ENCODE assay signal across 1 cellular context in the genomic region with DNA sequence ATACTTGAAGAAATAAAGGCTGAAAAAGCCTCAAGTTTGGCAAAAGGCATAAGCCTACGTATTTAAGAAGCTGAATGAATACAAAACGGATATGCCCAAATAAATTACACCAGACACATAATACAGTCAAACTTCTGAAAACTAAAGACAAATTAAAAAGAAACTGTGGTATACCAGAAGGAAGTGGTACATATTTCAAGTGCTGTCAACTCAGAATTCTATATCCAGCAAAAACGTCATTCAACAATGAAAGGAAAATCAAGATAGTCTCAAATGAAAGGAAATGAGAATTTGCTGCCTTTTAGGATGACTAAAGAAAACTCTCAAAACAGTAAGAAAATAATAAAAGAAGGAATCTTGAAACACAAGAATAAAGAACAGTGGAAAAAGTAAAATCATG.
TF ChIP-seq lines count a peak whose summit lies in the region.

No MANE protein-coding gene starts in this region.

TF ChIP-seq in GM23338, 12 proteins besides CTCF, POLR2A, EP300 and RAD21 (continued from another document):
- TF ChIP-seq, protein P1, sequence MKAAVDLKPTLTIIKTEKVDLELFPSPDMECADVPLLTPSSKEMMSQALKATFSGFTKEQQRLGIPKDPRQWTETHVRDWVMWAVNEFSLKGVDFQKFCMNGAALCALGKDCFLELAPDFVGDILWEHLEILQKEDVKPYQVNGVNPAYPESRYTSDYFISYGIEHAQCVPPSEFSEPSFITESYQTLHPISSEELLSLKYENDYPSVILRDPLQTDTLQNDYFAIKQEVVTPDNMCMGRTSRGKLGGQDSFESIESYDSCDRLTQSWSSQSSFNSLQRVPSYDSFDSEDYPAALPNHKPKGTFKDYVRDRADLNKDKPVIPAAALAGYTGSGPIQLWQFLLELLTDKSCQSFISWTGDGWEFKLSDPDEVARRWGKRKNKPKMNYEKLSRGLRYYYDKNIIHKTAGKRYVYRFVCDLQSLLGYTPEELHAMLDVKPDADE (IDR thresholded peaks at IDR 0.05), result no peak
- TF ChIP-seq EZH2phosphoT487 (IDR thresholded peaks at IDR 0.05; ENCODE audit: unreplicated experiment), result no peak
- TF ChIP-seq ZNF331 (CRISPR knock-in tag; IDR thresholded peaks at IDR 0.05; ENCODE audit: low read depth), result no peak
- TF ChIP-seq JUNB (IDR thresholded peaks at IDR 0.05; ENCODE audit: unreplicated experiment), result no peak
- no peak for TF ChIP-seq STAT1 (IDR thresholded peaks at IDR 0.05; ENCODE audit: unreplicated experiment)
- TF ChIP-seq, protein P2, sequence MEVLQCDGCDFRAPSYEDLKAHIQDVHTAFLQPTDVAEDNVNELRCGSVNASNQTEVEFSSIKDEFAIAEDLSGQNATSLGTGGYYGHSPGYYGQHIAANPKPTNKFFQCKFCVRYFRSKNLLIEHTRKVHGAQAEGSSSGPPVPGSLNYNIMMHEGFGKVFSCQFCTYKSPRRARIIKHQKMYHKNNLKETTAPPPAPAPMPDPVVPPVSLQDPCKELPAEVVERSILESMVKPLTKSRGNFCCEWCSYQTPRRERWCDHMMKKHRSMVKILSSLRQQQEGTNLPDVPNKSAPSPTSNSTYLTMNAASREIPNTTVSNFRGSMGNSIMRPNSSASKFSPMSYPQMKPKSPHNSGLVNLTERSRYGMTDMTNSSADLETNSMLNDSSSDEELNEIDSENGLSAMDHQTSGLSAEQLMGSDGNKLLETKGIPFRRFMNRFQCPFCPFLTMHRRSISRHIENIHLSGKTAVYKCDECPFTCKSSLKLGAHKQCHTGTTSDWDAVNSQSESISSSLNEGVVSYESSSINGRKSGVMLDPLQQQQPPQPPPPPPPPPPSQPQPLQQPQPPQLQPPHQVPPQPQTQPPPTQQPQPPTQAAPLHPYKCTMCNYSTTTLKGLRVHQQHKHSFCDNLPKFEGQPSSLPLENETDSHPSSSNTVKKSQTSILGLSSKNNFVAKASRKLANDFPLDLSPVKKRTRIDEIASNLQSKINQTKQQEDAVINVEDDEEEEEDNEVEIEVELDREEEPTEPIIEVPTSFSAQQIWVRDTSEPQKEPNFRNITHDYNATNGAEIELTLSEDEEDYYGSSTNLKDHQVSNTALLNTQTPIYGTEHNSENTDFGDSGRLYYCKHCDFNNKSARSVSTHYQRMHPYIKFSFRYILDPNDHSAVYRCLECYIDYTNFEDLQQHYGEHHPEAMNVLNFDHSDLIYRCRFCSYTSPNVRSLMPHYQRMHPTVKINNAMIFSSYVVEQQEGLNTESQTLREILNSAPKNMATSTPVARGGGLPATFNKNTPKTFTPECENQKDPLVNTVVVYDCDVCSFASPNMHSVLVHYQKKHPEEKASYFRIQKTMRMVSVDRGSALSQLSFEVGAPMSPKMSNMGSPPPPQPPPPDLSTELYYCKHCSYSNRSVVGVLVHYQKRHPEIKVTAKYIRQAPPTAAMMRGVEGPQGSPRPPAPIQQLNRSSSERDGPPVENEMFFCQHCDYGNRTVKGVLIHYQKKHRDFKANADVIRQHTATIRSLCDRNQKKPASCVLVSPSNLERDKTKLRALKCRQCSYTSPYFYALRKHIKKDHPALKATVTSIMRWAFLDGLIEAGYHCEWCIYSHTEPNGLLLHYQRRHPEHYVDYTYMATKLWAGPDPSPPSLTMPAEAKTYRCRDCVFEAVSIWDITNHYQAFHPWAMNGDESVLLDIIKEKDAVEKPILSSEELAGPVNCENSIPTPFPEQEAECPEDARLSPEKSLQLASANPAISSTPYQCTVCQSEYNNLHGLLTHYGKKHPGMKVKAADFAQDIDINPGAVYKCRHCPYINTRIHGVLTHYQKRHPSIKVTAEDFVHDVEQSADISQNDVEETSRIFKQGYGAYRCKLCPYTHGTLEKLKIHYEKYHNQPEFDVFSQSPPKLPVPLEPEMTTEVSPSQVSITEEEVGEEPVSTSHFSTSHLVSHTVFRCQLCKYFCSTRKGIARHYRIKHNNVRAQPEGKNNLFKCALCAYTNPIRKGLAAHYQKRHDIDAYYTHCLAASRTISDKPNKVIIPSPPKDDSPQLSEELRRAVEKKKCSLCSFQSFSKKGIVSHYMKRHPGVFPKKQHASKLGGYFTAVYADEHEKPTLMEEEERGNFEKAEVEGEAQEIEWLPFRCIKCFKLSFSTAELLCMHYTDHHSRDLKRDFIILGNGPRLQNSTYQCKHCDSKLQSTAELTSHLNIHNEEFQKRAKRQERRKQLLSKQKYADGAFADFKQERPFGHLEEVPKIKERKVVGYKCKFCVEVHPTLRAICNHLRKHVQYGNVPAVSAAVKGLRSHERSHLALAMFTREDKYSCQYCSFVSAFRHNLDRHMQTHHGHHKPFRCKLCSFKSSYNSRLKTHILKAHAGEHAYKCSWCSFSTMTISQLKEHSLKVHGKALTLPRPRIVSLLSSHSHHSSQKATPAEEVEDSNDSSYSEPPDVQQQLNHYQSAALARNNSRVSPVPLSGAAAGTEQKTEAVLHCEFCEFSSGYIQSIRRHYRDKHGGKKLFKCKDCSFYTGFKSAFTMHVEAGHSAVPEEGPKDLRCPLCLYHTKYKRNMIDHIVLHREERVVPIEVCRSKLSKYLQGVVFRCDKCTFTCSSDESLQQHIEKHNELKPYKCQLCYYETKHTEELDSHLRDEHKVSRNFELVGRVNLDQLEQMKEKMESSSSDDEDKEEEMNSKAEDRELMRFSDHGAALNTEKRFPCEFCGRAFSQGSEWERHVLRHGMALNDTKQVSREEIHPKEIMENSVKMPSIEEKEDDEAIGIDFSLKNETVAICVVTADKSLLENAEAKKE (CRISPR knock-in tag; IDR thresholded peaks at IDR 0.05), result no peak
